In genomic region chr2:74379851-74380789, GRCh38 we compare ENCODE assay signal across 8 cellular contexts. TPM values are rescaled to one million over a fixed set of nuclear protein-coding genes. Genes with fewer than 3 reads are reported as not detected.
DNase-seq lines count a peak whose midpoint lies in the region; ATAC-seq, FAIRE-seq and TF ChIP-seq lines count a peak whose summit lies in the region.

TSS of gene DCTN1 (minus strand) at chr2:74380311. CDS start at chr2:74380037, 274 bp downstream.

- peak; percentile 77 for ATAC-seq in left ventricle myocardium superior
- peak; percentile 56 to 80 (median 73) for ATAC-seq in pancreas
- ATAC-seq in GM21447 (IDR thresholded peaks at IDR 0.05; ENCODE audit: unreplicated experiment): no peak
- ATAC-seq in GM21786 (IDR thresholded peaks at IDR 0.05; ENCODE audit: unreplicated experiment): no peak

- 27% methylated on average over 14 of the region's 14 CpGs for WGBS in pancreas, 2 donors

- FAIRE-seq in pancreas (lab: Jason Lieb, UNC): no peak

- H3K4me3 ChIP-seq in pancreas: peak within 1 kb of the TSS in 2 of 4 donors; percentile 16 to 35

- intact Hi-C loops in left ventricle myocardium superior (cut with micrococcal nuclease): no loop called here
- intact Hi-C loops in pancreas (cut with DNase I): no loop called here

- peak; percentile 28 for DNase-seq in activated CD4-positive, alpha-beta T cell treated with anti-CD3 and anti-CD28 coated beads for 48 hours
- DNase-seq in activated CD4-positive, alpha-beta T cell treated with anti-CD3 and anti-CD28 coated beads for 1 hour: no peak
- DNase-seq in NCI-H69 (lab: John Stamatoyannopoulos, UW): peak; percentile 21
- peak; percentile 74 for DNase-seq in astrocyte of the hippocampus (ENCODE audit: low read depth, low spot score)
- DNase-seq in left ventricle myocardium superior: peak; percentile 60
- peak in 4 of 6 donors; percentile 13 to 38 (median 26) for DNase-seq in pancreas

- peaks cover 9 to 23% (median 10%) of the 10 kb centered on the region in 3 donors for H3K4me1 ChIP-seq in pancreas

- no peak for TF ChIP-seq CTCF in pancreas (IDR thresholded peaks at IDR 0.05)

- H3K27me3 ChIP-seq in pancreas: no peaks in the 10 kb centered on the region

- no peak within 1 kb of the TSS for H3K27ac ChIP-seq in pancreas

- peaks cover 0 to 8% (median 0%) of the 10 kb centered on the region in 3 donors for H3K36me3 ChIP-seq in pancreas

- no peaks in the 10 kb centered on the region for H3K9me3 ChIP-seq in pancreas

RNA-seq across cellular contexts. Expression of gene DCTN1, which starts in this region (rescaled TPM):
- 177 TPM for total RNA-seq in left ventricle myocardium superior
- total RNA-seq in pancreas: 10 to 100 TPM; 37.7 to 64.3 (median 48.1) TPM
- polyA plus RNA-seq in pancreas: 10 to 100 TPM; 75.9 to 84.7 TPM

Comparison
In these comparisons a context has a peak if more than half of its experiments do, and no peak if none do; other contexts are left out.
1. ATAC-seq: peak in left ventricle myocardium superior (single experiment) and pancreas (4 of 4); none in GM21447 (single experiment) and GM21786 (single experiment).